Comparison of ENCODE assay signal across 6 cellular contexts in the genomic region with DNA sequence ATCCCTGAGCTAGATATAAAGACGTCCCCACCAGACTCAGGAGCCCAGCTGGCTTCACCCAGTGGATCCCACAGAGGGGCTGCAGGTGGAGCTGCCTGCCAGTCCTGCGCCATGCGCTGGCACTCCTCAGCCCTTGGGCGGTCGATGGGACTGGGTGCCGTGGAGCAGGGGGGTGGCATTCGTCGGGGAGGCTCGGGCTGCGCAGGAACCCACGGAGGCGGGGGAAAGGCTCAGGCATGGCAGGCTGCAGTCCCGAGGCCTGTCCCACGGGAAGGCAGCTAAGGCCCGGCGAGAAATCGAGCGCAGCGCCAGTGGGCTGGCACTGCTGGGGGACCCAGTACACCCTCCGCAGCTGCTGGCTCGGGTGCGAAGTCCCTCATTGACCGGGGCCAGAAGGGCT.
DNase-seq lines count a peak whose midpoint lies in the region; ATAC-seq and TF ChIP-seq lines count a peak whose summit lies in the region.
"Not testable (repeated sequence)": the region's sequence is repeated elsewhere in the genome, so short reads cannot be mapped to it uniquely, and the experiment has no call there.

No MANE protein-coding gene starts in this region.

- H3K36me3 ChIP-seq in testis (ENCODE audit: low read depth, missing control alignments) = not testable (repeated sequence)

- DNase-seq in DMS53 (lab: John Stamatoyannopoulos, UW) = peak; percentile 52
- DNase-seq in NCI-H146 (lab: John Stamatoyannopoulos, UW) = peak; percentile 25
- peak; percentile 2 for DNase-seq in activated gamma-delta T cell (lab: John Stamatoyannopoulos, UW)
- peak in 2 of 3 donors; percentile 16 to 40 for DNase-seq in right cardiac atrium
- peak; percentile 81 for DNase-seq in osteocyte (ENCODE audit: extremely low spot score, unreplicated experiment)
- DNase-seq in testis = not testable (repeated sequence)

- H3K27me3 Mint-ChIP-seq in osteocyte (ENCODE audit: unreplicated experiment) = not testable (repeated sequence)

- not testable (repeated sequence) for H3K9me3 ChIP-seq in right cardiac atrium (ENCODE audit: control insufficient read depth, low read length); testis

- H3K27me3 ChIP-seq in right cardiac atrium (ENCODE audit: control insufficient read depth, insufficient read depth); testis: not testable (repeated sequence)

- H3K4me3 ChIP-seq in right cardiac atrium (ENCODE audit: low read length) = not testable (repeated sequence)
- peak overlapping the region; percentile 4 to 13 for H3K4me3 ChIP-seq in testis

- not testable (repeated sequence) for TF ChIP-seq CTCF in osteocyte (IDR thresholded peaks at IDR 0.05); testis (IDR thresholded peaks at IDR 0.05)

- ATAC-seq in right cardiac atrium = not testable (repeated sequence)

- not testable (repeated sequence) for H3K27ac Mint-ChIP-seq in osteocyte (ENCODE audit: unreplicated experiment)

- peaks cover 18% of the 10 kb centered on the region for H3K9me3 Mint-ChIP-seq in osteocyte (ENCODE audit: unreplicated experiment)

- not testable (repeated sequence) for H3K36me3 Mint-ChIP-seq in osteocyte (ENCODE audit: unreplicated experiment)

- not testable (repeated sequence) for H3K4me1 ChIP-seq in right cardiac atrium (ENCODE audit: control insufficient read depth, insufficient read depth, low read length); testis

- intact Hi-C loops in right cardiac atrium (cut with DNase I); testis (cut with DNase I; ENCODE audit: low total_unique reads): not testable (repeated sequence)

- 92% methylated on average over 23 of the region's 23 CpGs for WGBS in right cardiac atrium
- WGBS in testis, 2 donors = 79% methylated on average over 23 of the region's 23 CpGs; no CpG with 5 or more reads in 1 of the 2 donors

- H3K4me1 Mint-ChIP-seq in osteocyte (ENCODE audit: unreplicated experiment) = not testable (repeated sequence)

- H3K4me3 Mint-ChIP-seq in osteocyte (ENCODE audit: unreplicated experiment) = not testable (repeated sequence)

- not testable (repeated sequence) for H3K27ac ChIP-seq in right cardiac atrium (ENCODE audit: low read length); testis

- not testable (repeated sequence) for TF ChIP-seq POLR2A in testis (IDR thresholded peaks at IDR 0.05)
